17 cellular contexts compared by ENCODE assay signal in the genomic region with DNA sequence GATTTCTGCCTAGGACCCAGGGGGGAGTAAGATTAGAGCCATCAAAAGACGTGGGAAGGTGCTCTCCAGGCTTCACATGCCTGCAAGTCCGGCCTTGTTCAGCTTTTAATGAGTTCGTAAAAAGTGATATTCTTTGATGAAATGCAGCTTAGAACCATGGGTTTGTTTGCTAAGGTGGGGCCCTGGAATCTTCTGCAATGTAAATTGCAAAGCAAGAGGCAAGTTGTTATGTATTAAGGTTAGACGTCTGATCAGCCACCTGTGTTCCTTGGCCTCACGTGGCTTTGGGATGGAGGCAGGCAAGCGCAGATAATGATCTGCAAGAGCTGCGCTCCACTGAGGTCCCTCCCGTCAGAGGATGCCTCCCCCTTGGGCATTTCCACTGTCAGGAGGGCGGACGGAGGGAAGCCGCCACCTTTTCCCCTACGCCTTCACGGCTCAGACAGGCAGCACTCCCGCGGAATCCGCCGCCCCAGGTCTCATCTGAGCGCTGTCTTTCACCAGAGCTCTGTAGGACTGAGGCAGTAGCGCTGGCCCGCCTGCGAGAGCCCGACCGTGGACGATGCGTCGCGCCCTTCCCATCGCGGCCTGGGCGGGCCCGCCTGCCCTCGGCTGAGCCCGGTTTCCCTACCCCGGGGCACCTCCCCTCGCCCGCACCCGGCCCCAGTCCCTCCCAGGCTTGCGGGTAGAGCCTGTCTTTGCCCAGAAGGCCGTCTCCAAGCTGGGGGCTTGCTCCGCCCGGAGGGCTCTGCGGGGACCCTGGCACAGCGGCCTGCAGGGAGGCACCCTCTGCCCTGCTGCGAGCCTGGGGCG.
DNase-seq lines count a peak whose midpoint lies in the region; ATAC-seq, FAIRE-seq and TF ChIP-seq lines count a peak whose summit lies in the region.
"Had no signal": no experiment of that assay in that cellular context is flagged by ENCODE, and none has a peak within 500 bp of the region (broad histone marks: within the 10 kb centered on the region; RNA-seq: fewer than 3 reads in every experiment).

No MANE protein-coding gene starts in this region.

- DNase-seq in SK-N-SH (peak; percentile 41), esophagus squamous epithelium (lab: John Stamatoyannopoulos, UW) (no peak), lung microvascular endothelial cell (ENCODE audit: low read depth in 2 of 2) (peak; percentile 10 to 23), small intestine (peak; percentile 11), NCI-H1436 (lab: John Stamatoyannopoulos, UW) (no peak)
- DNase-seq: activated CD4-positive, alpha-beta T cell treated with anti-CD3 and anti-CD28 coated beads for 36 hours; activated naive CD4-positive, alpha-beta T cell; anterior cingulate cortex; foreskin fibroblast; GDM1; MM.1S; NCI-H774 had no signal

- FAIRE-seq in small intestine (lab: Jason Lieb, UNC): no peak

- H3K79me2 ChIP-seq in SK-N-SH (ENCODE audit: insufficient read depth): no peaks in the 10 kb centered on the region

- no peak for TF ChIP-seq POLR2A in esophagus squamous epithelium (IDR thresholded peaks at IDR 0.05)

- ATAC-seq in SK-N-SH treated with all-trans-retinoic acid at 6 μM for 48 hours (no peak), HG02642 (IDR thresholded peaks at IDR 0.05; ENCODE audit: poor library complexity, unreplicated experiment) (no peak), GM21717 (IDR thresholded peaks at IDR 0.05; ENCODE audit: unreplicated experiment) (no peak)
- ATAC-seq: activated CD4-positive, alpha-beta T cell treated with anti-CD3 and anti-CD28 coated beads for 36 hours had no signal

- no peak for TF ChIP-seq EP300 in SK-N-SH (IDR thresholded peaks at IDR 0.05; ENCODE audit: borderline replicate concordance in 1 of 2, low read depth in 1 of 2, low read length in 1 of 2)

- CTCF ChIA-PET in SK-N-SH (lab: Yijun Ruan, JAX): no interaction called here

- no peak for TF ChIP-seq RAD21 in SK-N-SH (IDR thresholded peaks at IDR 0.05; ENCODE audit: low read length)

- H3K9me2 ChIP-seq in SK-N-SH: no peaks in the 10 kb centered on the region

- H3K27me3 ChIP-seq in SK-N-SH (ENCODE audit: insufficient read depth): no peaks in the 10 kb centered on the region
- H3K27me3 ChIP-seq in esophagus squamous epithelium: no peaks in the 10 kb centered on the region
- no peaks in the 10 kb centered on the region for H3K27me3 ChIP-seq in small intestine (ENCODE audit: control insufficient read depth in 2 of 2, insufficient read depth in 2 of 2, low read length in 2 of 2)

- 69% methylated on average over 10 of the region's 45 CpGs for WGBS in SK-N-SH (ENCODE audit: low lambda C conversion rate)
- WGBS in esophagus squamous epithelium, 2 donors: 37 to 53% methylated on average over 6 to 21 of the region's 45 CpGs
- 36 to 67% (median 48%) methylated on average over 42 to 45 of the region's 45 CpGs for whole genome bisulfite sequencing in small intestine, 3 donors

- POLR2A ChIA-PET in SK-N-SH (lab: Yijun Ruan, JAX): no interaction called here

- H3K4me3 ChIP-seq in SK-N-SH (ENCODE audit: low read depth in 2 of 2, low read length in 1 of 2): no peak overlapping the region
- peak overlapping the region in 1 of 4 donors; percentile 16 for H3K4me3 ChIP-seq in esophagus squamous epithelium
- H3K4me3 ChIP-seq in small intestine (ENCODE audit: low read depth in 1 of 2, low read length in 2 of 2): no peak overlapping the region
- H3K4me3 ChIP-seq: SK-N-MC had no signal

- no peaks in the 10 kb centered on the region for H3K9me3 ChIP-seq in SK-N-SH
- H3K9me3 ChIP-seq in esophagus squamous epithelium: no peaks in the 10 kb centered on the region
- H3K9me3 ChIP-seq in small intestine (ENCODE audit: control insufficient read depth, low read depth): no peaks in the 10 kb centered on the region

- no peak overlapping the region for H3K4me2 ChIP-seq in SK-N-SH

- no peaks in the 10 kb centered on the region; a peak in 2 of 4 replicates for H3K4me1 ChIP-seq in SK-N-SH (ENCODE audit: control insufficient read depth in 1 of 2, insufficient read depth in 2 of 2, low read depth in 1 of 2, low read length in 1 of 2)
- peaks cover 0 to 74% (median 18%) of the 10 kb centered on the region in 3 donors for H3K4me1 ChIP-seq in esophagus squamous epithelium
- H3K4me1 ChIP-seq in small intestine (ENCODE audit: control insufficient read depth in 2 of 2, insufficient read depth in 1 of 2, low read depth in 1 of 2, low read length in 1 of 2): no peaks in the 10 kb centered on the region

- H3K36me3 ChIP-seq in SK-N-SH (replicated peaks in 1 of 2; ENCODE audit: control insufficient read depth in 1 of 2, insufficient read depth in 2 of 2, low read length in 1 of 2): no peaks in the 10 kb centered on the region
- no peaks in the 10 kb centered on the region for H3K36me3 ChIP-seq in esophagus squamous epithelium
- H3K36me3 ChIP-seq in small intestine (ENCODE audit: control insufficient read depth in 2 of 2, insufficient read depth in 2 of 2, low read length in 2 of 2): peaks cover 0 to 8% of the 10 kb centered on the region in 2 donors

- no peak overlapping the region for H3K9ac ChIP-seq in SK-N-SH

- TF ChIP-seq CTCF in SK-N-SH (IDR thresholded peaks at IDR 0.05): no peak
- TF ChIP-seq CTCF in esophagus squamous epithelium (IDR thresholded peaks at IDR 0.05): no peak

- H3K27ac ChIP-seq in SK-N-SH (ENCODE audit: low read depth in 2 of 2, low read length in 1 of 2) (no peak overlapping the region), esophagus squamous epithelium (peak overlapping the region; percentile 19 to 72 (median 66)), small intestine (ENCODE audit: low read depth in 1 of 2, low read length in 1 of 2) (no peak overlapping the region)
- H3K27ac ChIP-seq: 22Rv1, SK-N-MC had no signal

- intact Hi-C loops in esophagus squamous epithelium (cut with DNase I): no loop called here

- H3F3A ChIP-seq in SK-N-SH (replicated peaks; ENCODE audit: insufficient read depth): peaks cover 12% of the 10 kb centered on the region

- H4K20me1 ChIP-seq in SK-N-SH (ENCODE audit: insufficient read depth): peaks cover 4% of the 10 kb centered on the region

- no peak overlapping the region for H2AFZ ChIP-seq in SK-N-SH (ENCODE audit: low read depth)

TF ChIP-seq in SK-N-SH, 30 proteins besides CTCF, POLR2A, EP300 and RAD21 (continues in another document):
- no peak for TF ChIP-seq TCF12 (IDR thresholded peaks at IDR 0.05)
- no peak for TF ChIP-seq USF1 (IDR thresholded peaks at IDR 0.05; ENCODE audit: borderline replicate concordance, low read depth)
- no peak for TF ChIP-seq RFX5 (IDR thresholded peaks at IDR 0.05; ENCODE audit: low read length)
- no peak for TF ChIP-seq FOXM1 (IDR thresholded peaks at IDR 0.05; ENCODE audit: low read depth)
- TF ChIP-seq USF2 (IDR thresholded peaks at IDR 0.05; ENCODE audit: borderline replicate concordance, low read depth, low read length): no peak
- TF ChIP-seq TEAD4 (IDR thresholded peaks at IDR 0.05; ENCODE audit: borderline replicate concordance, insufficient read depth): no peak
- TF ChIP-seq NRF1 (IDR thresholded peaks at IDR 0.05; ENCODE audit: low read depth, low read length): no peak

TF ChIP-seq in SK-N-SH treated with all-trans-retinoic acid at 6 μM for 48 hours, 23 proteins besides CTCF, POLR2A, EP300 and RAD21 (continues in another document):
- TF ChIP-seq PATZ1 (CRISPR knock-in tag; IDR thresholded peaks at IDR 0.05; ENCODE audit: borderline replicate concordance): no peak
- no peak for TF ChIP-seq ARNTL (CRISPR knock-in tag; IDR thresholded peaks at IDR 0.05; ENCODE audit: borderline replicate concordance, low read depth)
- TF ChIP-seq, protein P1, sequence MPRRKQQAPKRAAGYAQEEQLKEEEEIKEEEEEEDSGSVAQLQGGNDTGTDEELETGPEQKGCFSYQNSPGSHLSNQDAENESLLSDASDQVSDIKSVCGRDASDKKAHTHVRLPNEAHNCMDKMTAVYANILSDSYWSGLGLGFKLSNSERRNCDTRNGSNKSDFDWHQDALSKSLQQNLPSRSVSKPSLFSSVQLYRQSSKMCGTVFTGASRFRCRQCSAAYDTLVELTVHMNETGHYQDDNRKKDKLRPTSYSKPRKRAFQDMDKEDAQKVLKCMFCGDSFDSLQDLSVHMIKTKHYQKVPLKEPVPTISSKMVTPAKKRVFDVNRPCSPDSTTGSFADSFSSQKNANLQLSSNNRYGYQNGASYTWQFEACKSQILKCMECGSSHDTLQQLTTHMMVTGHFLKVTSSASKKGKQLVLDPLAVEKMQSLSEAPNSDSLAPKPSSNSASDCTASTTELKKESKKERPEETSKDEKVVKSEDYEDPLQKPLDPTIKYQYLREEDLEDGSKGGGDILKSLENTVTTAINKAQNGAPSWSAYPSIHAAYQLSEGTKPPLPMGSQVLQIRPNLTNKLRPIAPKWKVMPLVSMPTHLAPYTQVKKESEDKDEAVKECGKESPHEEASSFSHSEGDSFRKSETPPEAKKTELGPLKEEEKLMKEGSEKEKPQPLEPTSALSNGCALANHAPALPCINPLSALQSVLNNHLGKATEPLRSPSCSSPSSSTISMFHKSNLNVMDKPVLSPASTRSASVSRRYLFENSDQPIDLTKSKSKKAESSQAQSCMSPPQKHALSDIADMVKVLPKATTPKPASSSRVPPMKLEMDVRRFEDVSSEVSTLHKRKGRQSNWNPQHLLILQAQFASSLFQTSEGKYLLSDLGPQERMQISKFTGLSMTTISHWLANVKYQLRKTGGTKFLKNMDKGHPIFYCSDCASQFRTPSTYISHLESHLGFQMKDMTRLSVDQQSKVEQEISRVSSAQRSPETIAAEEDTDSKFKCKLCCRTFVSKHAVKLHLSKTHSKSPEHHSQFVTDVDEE (CRISPR knock-in tag; IDR thresholded peaks at IDR 0.05): no peak
- no peak for TF ChIP-seq ESRRG (CRISPR knock-in tag; IDR thresholded peaks at IDR 0.05)
- TF ChIP-seq BACH2 (CRISPR knock-in tag; IDR thresholded peaks at IDR 0.05; ENCODE audit: borderline replicate concordance): no peak
- no peak for TF ChIP-seq GLIS3 (CRISPR knock-in tag; IDR thresholded peaks at IDR 0.05)
- no peak for TF ChIP-seq ZNF565 (CRISPR knock-in tag; conservative IDR thresholded peaks at IDR 0.05; ENCODE audit: low read depth)

Comparison
In these comparisons a context has a peak if more than half of its experiments do, and no peak if none do; other contexts are left out.
1. DNase-seq: peak in SK-N-SH (single experiment), lung microvascular endothelial cell (2 of 2) and small intestine (single experiment); none in esophagus squamous epithelium (single experiment) and NCI-H1436 (single experiment).
2. H3K27ac ChIP-seq: peak in esophagus squamous epithelium (4 of 4); none in SK-N-SH (0 of 2) and small intestine (0 of 2).